ENCODE assay signal across 22 cellular contexts in genomic region chr22:31836010-31836409, GRCh38.
DNase-seq lines count a peak whose midpoint lies in the region; TF ChIP-seq lines count a peak whose summit lies in the region.
"Had no signal": no experiment of that assay in that cellular context is flagged by ENCODE, and none has a peak within 500 bp of the region (broad histone marks: within the 10 kb centered on the region; RNA-seq: fewer than 3 reads in every experiment).

No MANE protein-coding gene starts in this region.

- intact Hi-C loops in CD14-positive monocyte (cut with micrococcal nuclease) = no loop called here

- H3K4me3 Mint-ChIP-seq in endodermal cell (no peak overlapping the region), CD14-positive monocyte (no peak overlapping the region)
- H3K4me3 Mint-ChIP-seq in activated naive CD8-positive, alpha-beta T cell treated with anti-CD3 and anti-CD28 coated beads for 36 hours = no peak overlapping the region

- DNase-seq in H7 (peak; percentile 16), astrocyte of the spinal cord (ENCODE audit: low read depth, low spot score) (no peak), endodermal cell (no peak), medulla oblongata (ENCODE audit: extremely low spot score) (peak; percentile 8), CD14-positive monocyte (ENCODE audit: low spot score) (no peak), GM13976 (ENCODE audit: low spot score) (no peak), middle frontal gyrus (ENCODE audit: extremely low spot score, low spot score) (no peak)
- DNase-seq in activated naive CD8-positive, alpha-beta T cell treated with anti-CD3 and anti-CD28 coated beads for 36 hours = no peak
- DNase-seq: EL; GF-D8; HCEC 1CT; IMR-90; NCI-H1694; NCI-H2081; NCI-H2171; NCI-H345; NCI-H524; NCI-H774; NK-92 treated with Interleukin-12 subunit alpha and Interleukin-12 subunit beta, amount 100 ng/mL, for 24 hours; Peyer's patch had no signal

- H3K4me1 ChIP-seq in endodermal cell (ENCODE audit: control insufficient read depth, insufficient read depth, low read length) = no peaks in the 10 kb centered on the region
- H3K4me1 ChIP-seq: Peyer's patch, SJSA1 had no signal

- H3K27me3 Mint-ChIP-seq in endodermal cell (ENCODE audit: insufficient read depth) (no peaks in the 10 kb centered on the region), CD14-positive monocyte (ENCODE audit: low read depth in 3 of 3) (no peaks in the 10 kb centered on the region)
- no peaks in the 10 kb centered on the region for H3K27me3 Mint-ChIP-seq in activated naive CD8-positive, alpha-beta T cell treated with anti-CD3 and anti-CD28 coated beads for 36 hours

- H3K27ac Mint-ChIP-seq in endodermal cell = no peak overlapping the region
- no peak overlapping the region for H3K27ac Mint-ChIP-seq in activated naive CD8-positive, alpha-beta T cell treated with anti-CD3 and anti-CD28 coated beads for 36 hours
- no peak overlapping the region for H3K27ac Mint-ChIP-seq in CD14-positive monocyte

- no peak overlapping the region for H3K4me3 ChIP-seq in H7 (ENCODE audit: insufficient read depth, low read depth, low read length)
- no peak overlapping the region for H3K4me3 ChIP-seq in astrocyte of the spinal cord (ENCODE audit: low read depth, low read length)
- H3K4me3 ChIP-seq in endodermal cell (ENCODE audit: low read length) = no peak overlapping the region
- H3K4me3 ChIP-seq: Peyer's patch, SJSA1 had no signal

- H3K27ac ChIP-seq in endodermal cell (ENCODE audit: low read depth, low read length) = no peak overlapping the region
- H3K27ac ChIP-seq: KMS-11, Peyer's patch, SJSA1 had no signal

- peaks cover 1% of the 10 kb centered on the region for H3K36me3 ChIP-seq in H7 (replicated peaks; ENCODE audit: control insufficient read depth, insufficient read depth, low read length)
- H3K36me3 ChIP-seq in endodermal cell (ENCODE audit: control insufficient read depth, insufficient read depth, low read length) = peaks cover 33% of the 10 kb centered on the region

- H3K4me1 Mint-ChIP-seq in endodermal cell (no peaks in the 10 kb centered on the region), CD14-positive monocyte (no peaks in the 10 kb centered on the region)
- H3K4me1 Mint-ChIP-seq in activated naive CD8-positive, alpha-beta T cell treated with anti-CD3 and anti-CD28 coated beads for 36 hours = peaks cover 3% of the 10 kb centered on the region

- in situ Hi-C loops in astrocyte of the spinal cord (cut with HindIII; ENCODE audit: low sequenced_read_pairs) (no loop called here), GM13976 (cut with MboI; ENCODE audit: low sequenced_read_pairs, unreplicated experiment) (no loop called here)

- H3K36me3 Mint-ChIP-seq in endodermal cell (ENCODE audit: low read depth) (peaks cover 48% of the 10 kb centered on the region), CD14-positive monocyte (peaks cover 84 to 99% of the 10 kb centered on the region in 2 donors)
- peaks cover 20% of the 10 kb centered on the region for H3K36me3 Mint-ChIP-seq in activated naive CD8-positive, alpha-beta T cell treated with anti-CD3 and anti-CD28 coated beads for 36 hours

- H3K27me3 ChIP-seq in H7 (ENCODE audit: control insufficient read depth, insufficient read depth, low read length) (no peaks in the 10 kb centered on the region), endodermal cell (ENCODE audit: control insufficient read depth, insufficient read depth, low read length, poor library complexity, severe bottlenecking) (no peaks in the 10 kb centered on the region)
- H3K27me3 ChIP-seq: Peyer's patch, SJSA1 had no signal

- TF ChIP-seq CTCF in astrocyte of the spinal cord (IDR thresholded peaks at IDR 0.05; ENCODE audit: low read depth, low read length) (peak; percentile 10), endodermal cell (conservative IDR thresholded peaks at IDR 0.05) (peak; percentile 27), CD14-positive monocyte (IDR thresholded peaks at IDR 0.05) (no peak), GM13976 (IDR thresholded peaks at IDR 0.05; ENCODE audit: borderline replicate concordance, control extremely low read depth, extremely low read depth, insufficient read depth, missing control alignments) (no peak)

- H3K9me3 Mint-ChIP-seq in endodermal cell (no peaks in the 10 kb centered on the region), CD14-positive monocyte (peaks cover 0 to 2% (median 0%) of the 10 kb centered on the region in 7 donors)
- H3K9me3 Mint-ChIP-seq in activated naive CD8-positive, alpha-beta T cell treated with anti-CD3 and anti-CD28 coated beads for 36 hours = no peaks in the 10 kb centered on the region

- no peak overlapping the region for H3K9ac ChIP-seq in endodermal cell (ENCODE audit: extremely low read depth, low read length, poor library complexity, severe bottlenecking)
- H3K9ac ChIP-seq: KMS-11 had no signal

- no peaks in the 10 kb centered on the region for H3K9me3 ChIP-seq in endodermal cell (ENCODE audit: control insufficient read depth, low read length)
- H3K9me3 ChIP-seq: Peyer's patch, SJSA1 had no signal

- 92 to 97% methylated on average over 4 to 5 of the region's 5 CpGs for WGBS in endodermal cell (ENCODE audit: insufficient coverage in 1 of 2, insufficient read length in 1 of 2), 2 experiments

Comparison
In these comparisons a context has a peak if more than half of its experiments do, and no peak if none do; other contexts are left out.
1. DNase-seq: peak in H7 (single experiment) and medulla oblongata (single experiment); none in astrocyte of the spinal cord (single experiment), endodermal cell (single experiment), activated naive CD8-positive, alpha-beta T cell treated with anti-CD3 and anti-CD28 coated beads for 36 hours (single experiment), CD14-positive monocyte (single experiment), GM13976 (single experiment) and middle frontal gyrus (single experiment).
2. CTCF ChIP-seq: peak in astrocyte of the spinal cord (single experiment) and endodermal cell (single experiment); none in CD14-positive monocyte (single experiment) and GM13976 (single experiment).